9 cellular contexts compared by ENCODE assay signal in the genomic region with DNA sequence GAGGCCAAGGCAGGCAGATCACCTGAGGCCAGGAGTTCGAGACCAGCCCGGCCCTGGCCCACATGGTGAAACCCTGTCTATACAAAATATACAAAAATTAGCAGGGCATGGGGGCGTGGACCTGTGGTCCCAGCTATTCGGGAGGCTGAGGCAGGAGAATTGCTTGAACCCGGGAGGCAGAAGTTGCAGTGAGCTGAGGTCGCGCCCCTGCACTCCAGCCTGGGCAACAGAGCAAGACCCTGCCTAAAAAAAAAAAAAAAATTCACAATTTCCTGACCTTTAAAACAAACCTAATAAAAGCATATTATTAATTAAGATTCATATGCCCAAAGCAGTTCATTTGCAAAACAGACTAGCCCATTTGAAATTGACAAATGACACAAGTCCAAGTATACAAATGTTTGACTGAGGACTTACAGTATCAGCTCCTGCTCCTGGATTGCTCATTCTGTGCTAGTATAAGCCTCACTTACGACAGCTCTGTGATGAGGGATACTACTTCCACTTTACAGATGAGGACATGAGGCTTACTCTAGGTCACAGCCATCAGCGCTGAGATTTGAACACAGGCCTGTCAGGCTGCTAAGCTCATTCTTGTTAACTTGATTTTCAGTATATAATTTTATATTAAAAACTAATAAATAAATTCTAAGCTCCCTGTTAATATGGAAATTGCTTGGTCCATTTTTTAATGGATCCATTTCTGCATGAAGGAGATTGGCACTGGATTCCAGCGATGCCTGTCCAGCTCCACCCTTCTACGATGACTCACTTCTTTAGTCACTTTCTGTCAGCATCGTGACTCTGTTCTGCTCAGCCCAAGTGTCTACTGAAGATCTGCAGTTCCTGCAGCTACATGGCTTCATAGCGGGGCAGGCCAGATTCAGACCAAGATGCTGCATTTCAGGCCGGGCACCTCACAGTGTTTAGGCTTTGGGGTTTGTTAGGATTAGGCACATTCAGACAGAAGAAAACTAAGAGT.
DNase-seq lines count a peak whose midpoint lies in the region; ATAC-seq and FAIRE-seq lines count a peak whose summit lies in the region.
"Had no signal": no experiment of that assay in that cellular context is flagged by ENCODE, and none has a peak within 500 bp of the region (broad histone marks: within the 10 kb centered on the region; RNA-seq: fewer than 3 reads in every experiment).

No MANE protein-coding gene starts in this region.

- no peaks in the 10 kb centered on the region for H3K27me3 ChIP-seq in neuronal stem cell (ENCODE audit: control insufficient read depth in 3 of 3, insufficient read depth in 3 of 3, low read depth in 1 of 3, low read length in 3 of 3)

- no peaks in the 10 kb centered on the region for H3K9me3 ChIP-seq in neuronal stem cell (replicated peaks in 1 of 2; ENCODE audit: control insufficient read depth in 2 of 2, insufficient read depth in 1 of 2, low read depth in 1 of 2, low read length in 2 of 2)

- no peaks in the 10 kb centered on the region for H3K9me3 Mint-ChIP-seq in stimulated activated naive B cell treated with anti-CD40 and anti-IgM and Interleukin-4, amounts not matched to agents 10 μg/mL and 1 μg/mL and 100 μg/mL, for 72 hours

- FAIRE-seq in RCC 7860 (lab: Jason Lieb, UNC) = peak; percentile 74

- H3K4ac ChIP-seq in neuronal stem cell (ENCODE audit: low read length) = no peak overlapping the region

- no peaks in the 10 kb centered on the region for H3K4me1 Mint-ChIP-seq in stimulated activated naive B cell treated with anti-CD40 and anti-IgM and Interleukin-4, amounts not matched to agents 10 μg/mL and 1 μg/mL and 100 μg/mL, for 72 hours

- H4K8ac ChIP-seq in neuronal stem cell (ENCODE audit: low read depth, low read length) = no peak overlapping the region

- H3K4me1 ChIP-seq in neuronal stem cell (ENCODE audit: control insufficient read depth in 2 of 2, insufficient read depth in 1 of 2, low read depth in 1 of 2, low read length in 2 of 2) = peaks cover 0 to 7% of the 10 kb centered on the region in 2 donors

- no peaks in the 10 kb centered on the region for H3K27me3 Mint-ChIP-seq in stimulated activated naive B cell treated with anti-CD40 and anti-IgM and Interleukin-4, amounts not matched to agents 10 μg/mL and 1 μg/mL and 100 μg/mL, for 72 hours

- no peaks in the 10 kb centered on the region for H3K79me1 ChIP-seq in neuronal stem cell (ENCODE audit: low read depth, low read length)

- peaks cover 41 to 70% of the 10 kb centered on the region in 2 donors for H3K36me3 Mint-ChIP-seq in stimulated activated naive B cell treated with anti-CD40 and anti-IgM and Interleukin-4, amounts not matched to agents 10 μg/mL and 1 μg/mL and 100 μg/mL, for 72 hours

- peaks cover 11 to 86% of the 10 kb centered on the region in 2 donors for H3K36me3 ChIP-seq in neuronal stem cell (replicated peaks in 1 of 2; ENCODE audit: control insufficient read depth in 2 of 2, insufficient read depth in 2 of 2, low read length in 2 of 2)

- no peak overlapping the region for H4K91ac ChIP-seq in neuronal stem cell (ENCODE audit: low read depth, low read length, poor library complexity)

- peak; percentile 39 for DNase-seq in GM04504 (ENCODE audit: low read depth)
- peak; percentile 55 for DNase-seq in RCC 7860 (ENCODE audit: low spot score)
- no peak for DNase-seq in neuronal stem cell (ENCODE audit: low spot score)
- no peak for DNase-seq in HuH-7 (ENCODE audit: low spot score)
- no peak for DNase-seq in stimulated activated naive B cell treated with anti-CD40 and anti-IgM and Interleukin-4, amounts not matched to agents 10 μg/mL and 1 μg/mL and 100 μg/mL, for 72 hours
- DNase-seq in activated T-cell treated with anti-CD3 and anti-CD28 coated beads, Interleukin-2, amount 50 U/mL, for 48 hours = no peak
- DNase-seq: T1000 had no signal

- no peak overlapping the region for H3K27ac Mint-ChIP-seq in stimulated activated naive B cell treated with anti-CD40 and anti-IgM and Interleukin-4, amounts not matched to agents 10 μg/mL and 1 μg/mL and 100 μg/mL, for 72 hours

- WGBS in neuronal stem cell (ENCODE audit: extremely low coverage in 2 of 2, insufficient read length in 2 of 2, insufficient replicate concordance in 1 of 2), 2 donors = no CpG with 5 or more reads among the region's 14 CpGs

- no peak overlapping the region for H3K18ac ChIP-seq in neuronal stem cell (ENCODE audit: low read length)

- no peak overlapping the region for H3K23ac ChIP-seq in neuronal stem cell (ENCODE audit: low read depth, low read length, poor library complexity)

- H2BK12ac ChIP-seq in neuronal stem cell (ENCODE audit: low read length) = no peak overlapping the region

- H3K4me3 Mint-ChIP-seq in stimulated activated naive B cell treated with anti-CD40 and anti-IgM and Interleukin-4, amounts not matched to agents 10 μg/mL and 1 μg/mL and 100 μg/mL, for 72 hours = no peak overlapping the region

- H2BK15ac ChIP-seq in neuronal stem cell (ENCODE audit: low read length) = no peak overlapping the region

- no peak overlapping the region for H3K9ac ChIP-seq in neuronal stem cell (ENCODE audit: low read depth, low read length, poor library complexity)

- H3K4me2 ChIP-seq in neuronal stem cell (ENCODE audit: insufficient read depth, low read length, poor library complexity, severe bottlenecking) = no peak overlapping the region

- no peak overlapping the region for H3K14ac ChIP-seq in neuronal stem cell (ENCODE audit: low read length)

- no peak overlapping the region for H2BK5ac ChIP-seq in neuronal stem cell (ENCODE audit: low read length)

- H3K4me3 ChIP-seq in neuronal stem cell (ENCODE audit: low read length in 2 of 2) = no peak overlapping the region

- no peak overlapping the region for H2AK5ac ChIP-seq in neuronal stem cell (ENCODE audit: low read depth, low read length)

- no peak overlapping the region for H2BK120ac ChIP-seq in neuronal stem cell (ENCODE audit: low read depth, low read length)

- peak; percentile 96 for ATAC-seq in esophagus mucosa
- no peak for ATAC-seq in HG02623 (IDR thresholded peaks at IDR 0.05; ENCODE audit: unreplicated experiment)
- no peak for ATAC-seq in stimulated activated naive B cell treated with anti-CD40 and anti-IgM and Interleukin-4, amounts not matched to agents 10 μg/mL and 1 μg/mL and 100 μg/mL, for 72 hours (replicated peaks)

- peak overlapping the region; percentile 33 for H3K27ac ChIP-seq in neuronal stem cell (replicated peaks; ENCODE audit: low read length)

- H2AFZ ChIP-seq in neuronal stem cell (ENCODE audit: low read length) = no peak overlapping the region

Comparison
In these comparisons a context has a peak if more than half of its experiments do, and no peak if none do; other contexts are left out.
1. DNase-seq: peak in GM04504 (single experiment) and RCC 7860 (single experiment); none in neuronal stem cell (single experiment), HuH-7 (single experiment), stimulated activated naive B cell treated with anti-CD40 and anti-IgM and Interleukin-4, amounts not matched to agents 10 μg/mL and 1 μg/mL and 100 μg/mL, for 72 hours (single experiment) and activated T-cell treated with anti-CD3 and anti-CD28 coated beads, Interleukin-2, amount 50 U/mL, for 48 hours (0 of 2).